8 cellular contexts compared by ENCODE assay signal in genomic region chr6:159692303-159693127, GRCh38. TPM values are rescaled to one million over a fixed set of nuclear protein-coding genes. Genes with fewer than 3 reads are reported as not detected.
DNase-seq lines count a peak whose midpoint lies in the region; ATAC-seq lines count a peak whose summit lies in the region.

No MANE protein-coding gene starts in this region.

- H3K36me3 Mint-ChIP-seq in activated CD4-positive, alpha-beta memory T cell treated with anti-CD3 and anti-CD28 coated beads, Interleukin-2, amount 10 ng/mL, durations not matched to agents 7 days and 5 days (ENCODE audit: low read depth) = peaks cover 28% of the 10 kb centered on the region

- H3K27me3 ChIP-seq in mesendoderm (ENCODE audit: insufficient read depth, low read length, poor library complexity) = no peaks in the 10 kb centered on the region

- no peak overlapping the region for H3K23ac ChIP-seq in mesendoderm (ENCODE audit: low read length)

- H3K9ac ChIP-seq in mesendoderm (ENCODE audit: low read length) = peak overlapping the region; percentile 65

- no peaks in the 10 kb centered on the region for H3K36me3 ChIP-seq in mesendoderm (ENCODE audit: control insufficient read depth, insufficient read depth, low read length)

- H3K27me3 Mint-ChIP-seq in activated CD4-positive, alpha-beta memory T cell treated with anti-CD3 and anti-CD28 coated beads, Interleukin-2, amount 10 ng/mL, durations not matched to agents 7 days and 5 days = no peaks in the 10 kb centered on the region

- H3K56ac ChIP-seq in mesendoderm (ENCODE audit: low read length) = peak overlapping the region; percentile 79

- no peak overlapping the region for H4K5ac ChIP-seq in mesendoderm (ENCODE audit: low read length)

- H3K4ac ChIP-seq in mesendoderm (ENCODE audit: low read depth, low read length) = no peak overlapping the region

- no peak overlapping the region for H2BK120ac ChIP-seq in mesendoderm (ENCODE audit: low read depth, low read length)

- CTCF ChIA-PET in activated CD4-positive, alpha-beta memory T cell treated with anti-CD3 and anti-CD28 coated beads, Interleukin-2, amount 10 ng/mL, durations not matched to agents 7 days and 5 days (lab: Charles Lee) = interaction anchor here (0.7 to 4.9 kb wide), 14 partner anchors 28 to 763 kb away, joined by 3 to 34 read pairs (median 6); partner anchors contain the start of genes ACAT2, MRPL18, TCP1 and WTAP

- no peak overlapping the region for H3K27ac ChIP-seq in mesendoderm (ENCODE audit: low read depth, low read length)

- H3K4me1 Mint-ChIP-seq in activated CD4-positive, alpha-beta memory T cell treated with anti-CD3 and anti-CD28 coated beads, Interleukin-2, amount 10 ng/mL, durations not matched to agents 7 days and 5 days = peaks cover 56% of the 10 kb centered on the region

- H3K9me3 Mint-ChIP-seq in activated CD4-positive, alpha-beta memory T cell treated with anti-CD3 and anti-CD28 coated beads, Interleukin-2, amount 10 ng/mL, durations not matched to agents 7 days and 5 days = no peaks in the 10 kb centered on the region

- no peak overlapping the region for H4K8ac ChIP-seq in mesendoderm (ENCODE audit: low read depth, low read length)

- peak overlapping the region; percentile 97 for H3K4me3 Mint-ChIP-seq in activated CD4-positive, alpha-beta memory T cell treated with anti-CD3 and anti-CD28 coated beads, Interleukin-2, amount 10 ng/mL, durations not matched to agents 7 days and 5 days

- no peak overlapping the region for H2BK5ac ChIP-seq in mesendoderm (ENCODE audit: low read length)

- peak overlapping the region; percentile 54 for H3K4me2 ChIP-seq in mesendoderm (ENCODE audit: low read length)

- no CpG with 5 or more reads among the region's 66 CpGs for WGBS in mesendoderm (ENCODE audit: extremely low coverage, insufficient coverage, low lambda C conversion rate)

- H3K4me1 ChIP-seq in mesendoderm (ENCODE audit: control insufficient read depth, low read depth, low read length) = no peaks in the 10 kb centered on the region

- DNase-seq in NCI-H82 (lab: John Stamatoyannopoulos, UW) (peak; percentile 60), NCI-H82 treated with DMSO at 0.1 percent for 48 hours (lab: John Stamatoyannopoulos, UW; ENCODE audit: unreplicated experiment) (no peak), NCI-H2227 (lab: John Stamatoyannopoulos, UW; ENCODE audit: unreplicated experiment) (peak; percentile 27), mesendoderm (peak; percentile 61)
- peak; percentile 70 for DNase-seq in activated CD4-positive, alpha-beta memory T cell treated with anti-CD3 and anti-CD28 coated beads, Interleukin-2, amount 10 ng/mL, durations not matched to agents 7 days and 5 days
- DNase-seq in effector CD8-positive, alpha-beta T cell (lab: John Stamatoyannopoulos, UW) = peak; percentile 33
- DNase-seq in stimulated activated CD8-positive, alpha-beta memory T cell treated with anti-CD3 and anti-CD28 coated beads, Interleukin-15, amount 100 ng/mL, for 4 hours (ENCODE audit: low read depth in 2 of 2) = peak; percentile 33 to 34

- H3K79me2 ChIP-seq in mesendoderm (ENCODE audit: control insufficient read depth, insufficient read depth, low read length) = peaks cover 3% of the 10 kb centered on the region

- no peak overlapping the region for H2BK15ac ChIP-seq in mesendoderm (replicated peaks; ENCODE audit: low read depth)

- peak overlapping the region; percentile 34 for H3K18ac ChIP-seq in mesendoderm (ENCODE audit: low read length)

- no peak overlapping the region for H2AK5ac ChIP-seq in mesendoderm (ENCODE audit: low read length)

- ATAC-seq in HG02970 (IDR thresholded peaks at IDR 0.05; ENCODE audit: low FRiP score, unreplicated experiment) = peak; percentile 23

- POLR2A ChIA-PET in activated CD4-positive, alpha-beta memory T cell treated with anti-CD3 and anti-CD28 coated beads, Interleukin-2, amount 10 ng/mL, durations not matched to agents 7 days and 5 days (lab: Charles Lee) = interaction anchor here (0.9 to 9.5 kb wide), 11 partner anchors 8 to 377 kb away, joined by 3 to 186 read pairs (median 4); partner anchors contain the start of genes ACAT2, MRPL18, TCP1 and WTAP

- H3K4me3 ChIP-seq in mesendoderm (ENCODE audit: low read length) = peak overlapping the region; percentile 52

- H3K79me1 ChIP-seq in mesendoderm (ENCODE audit: low read length) = no peaks in the 10 kb centered on the region

- H3K27ac Mint-ChIP-seq in activated CD4-positive, alpha-beta memory T cell treated with anti-CD3 and anti-CD28 coated beads, Interleukin-2, amount 10 ng/mL, durations not matched to agents 7 days and 5 days = peak overlapping the region; percentile 95

RNA-seq across cellular contexts. Expression of gene SOD2, which starts 0.5 kb away (rescaled TPM):
- total RNA-seq in activated CD4-positive, alpha-beta memory T cell treated with anti-CD3 and anti-CD28 coated beads, Interleukin-2, amount 10 ng/mL, durations not matched to agents 7 days and 5 days = 10 to 100 TPM; 76.5 to 84.8 TPM
- polyA plus RNA-seq in mesendoderm (2013, experiment 1 of 2) = 43.4 TPM
- polyA plus RNA-seq in mesendoderm (2013, experiment 2 of 2) = 43.4 TPM

RNA-seq across cellular contexts. Expression of gene WTAP, which starts 34.8 kb away (rescaled TPM):
- 100 to 1,000 TPM; 124 TPM for total RNA-seq in activated CD4-positive, alpha-beta memory T cell treated with anti-CD3 and anti-CD28 coated beads, Interleukin-2, amount 10 ng/mL, durations not matched to agents 7 days and 5 days
- polyA plus RNA-seq in mesendoderm (2013, experiment 1 of 2) = 107 TPM
- 107 TPM for polyA plus RNA-seq in mesendoderm (2013, experiment 2 of 2)
